Comparison of ENCODE assay signal across 8 cellular contexts in the genomic region with DNA sequence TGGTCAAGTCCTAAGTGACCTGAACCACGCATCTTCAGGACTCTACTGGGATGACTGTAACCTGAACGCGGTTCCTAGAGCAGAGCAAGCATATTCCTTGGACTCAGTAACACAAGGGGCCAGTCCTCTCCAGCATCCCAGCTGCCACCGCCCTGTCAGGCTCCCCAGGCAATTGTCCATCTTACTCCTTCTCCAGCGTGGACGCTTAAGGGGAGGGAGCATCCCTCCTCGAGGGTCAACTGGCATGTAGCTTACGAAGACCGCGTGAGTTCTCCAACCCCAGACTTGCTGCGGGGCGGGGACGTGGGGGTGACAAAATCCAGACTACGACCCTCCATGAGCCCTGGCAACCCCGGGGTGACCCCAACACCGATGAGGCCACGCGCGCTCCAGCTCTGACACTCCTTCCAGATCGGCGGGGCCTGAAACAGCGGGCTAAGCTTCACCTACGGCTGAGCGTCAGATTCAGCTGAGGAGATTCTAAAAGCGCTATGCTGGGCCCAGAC. TPM values are rescaled to one million over a fixed set of nuclear protein-coding genes. Genes with fewer than 3 reads are reported as not detected.
DNase-seq lines count a peak whose midpoint lies in the region; ATAC-seq and TF ChIP-seq lines count a peak whose summit lies in the region.

No MANE protein-coding gene starts in this region.

- peak overlapping the region; percentile 99 for H3K4me3 Mint-ChIP-seq in activated CD4-positive, alpha-beta T cell treated with anti-CD3 and anti-CD28 coated beads, Interleukin-2, amount 10 ng/mL, durations not matched to agents 24 days and 14 days

- peaks cover 34% of the 10 kb centered on the region for H3K4me1 Mint-ChIP-seq in activated CD4-positive, alpha-beta T cell treated with anti-CD3 and anti-CD28 coated beads, Interleukin-2, amount 10 ng/mL, durations not matched to agents 24 days and 14 days

- peak overlapping the region; percentile 63 for H3K27ac ChIP-seq in effector memory CD4-positive, alpha-beta T cell (ENCODE audit: insufficient read depth, low read length, poor library complexity, severe bottlenecking)
- peak overlapping the region; percentile 15 to 54 for H3K27ac ChIP-seq in aorta (ENCODE audit: low read depth in 1 of 2, low read length in 2 of 2)

- intact Hi-C loops in activated CD4-positive, alpha-beta T cell treated with anti-CD3 and anti-CD28 coated beads, Interleukin-2, amount 10 ng/mL, durations not matched to agents 24 days and 14 days (cut with micrococcal nuclease): loop anchor here (5.0 kb wide), 1 partner anchor 745 kb away; a partner anchor contains a TSS
- intact Hi-C loops in mucosa of descending colon (cut with DNase I, micrococcal nuclease): no loop called here
- intact Hi-C loops in aorta (cut with DNase I): loop anchor here in 1 of 2 donors (5.0 kb wide), 2 partner anchors 45 to 115 kb away; a partner anchor contains a TSS

- WGBS in aorta, 2 donors: 2 to 3% methylated on average over 25 of the region's 25 CpGs

- TF ChIP-seq CTCF in mucosa of descending colon (IDR thresholded peaks at IDR 0.05): no peak

- H3K36me3 Mint-ChIP-seq in activated CD4-positive, alpha-beta T cell treated with anti-CD3 and anti-CD28 coated beads, Interleukin-2, amount 10 ng/mL, durations not matched to agents 24 days and 14 days (ENCODE audit: low read depth): peaks cover 31% of the 10 kb centered on the region

- H3K9me3 Mint-ChIP-seq in activated CD4-positive, alpha-beta T cell treated with anti-CD3 and anti-CD28 coated beads, Interleukin-2, amount 10 ng/mL, durations not matched to agents 24 days and 14 days: no peaks in the 10 kb centered on the region

- H3K4me3 ChIP-seq in effector memory CD4-positive, alpha-beta T cell (ENCODE audit: insufficient read depth, low read depth, low read length, poor library complexity, severe bottlenecking): peak overlapping the region; percentile 86
- H3K4me3 ChIP-seq in mucosa of descending colon (peak overlapping the region; percentile 51), aorta (ENCODE audit: low read length in 2 of 2) (peak overlapping the region; percentile 36 to 45)

- H3K9me3 ChIP-seq in effector memory CD4-positive, alpha-beta T cell (ENCODE audit: control insufficient read depth, low read length): no peaks in the 10 kb centered on the region
- H3K9me3 ChIP-seq in mucosa of descending colon (no peaks in the 10 kb centered on the region), aorta (ENCODE audit: control insufficient read depth, low read length) (no peaks in the 10 kb centered on the region)

- H3K27me3 ChIP-seq in effector memory CD4-positive, alpha-beta T cell (replicated peaks; ENCODE audit: control insufficient read depth, insufficient read depth, low read length, poor library complexity, severe bottlenecking): no peaks in the 10 kb centered on the region
- H3K27me3 ChIP-seq in aorta (ENCODE audit: control insufficient read depth in 1 of 2, insufficient read depth in 2 of 2, low read length in 1 of 2): no peaks in the 10 kb centered on the region

- peaks cover 11% of the 10 kb centered on the region for H3K4me1 ChIP-seq in effector memory CD4-positive, alpha-beta T cell (ENCODE audit: control insufficient read depth, insufficient read depth, low read length, poor library complexity, severe bottlenecking)
- H3K4me1 ChIP-seq in mucosa of descending colon (ENCODE audit: low read depth) (peaks cover 9% of the 10 kb centered on the region), aorta (ENCODE audit: control insufficient read depth in 1 of 2, insufficient read depth in 2 of 2, low read length in 2 of 2) (no peaks in the 10 kb centered on the region)

- no peak for DNase-seq in activated CD4-positive, alpha-beta T cell treated with anti-CD3 and anti-CD28 coated beads, Interleukin-2, amount 10 ng/mL, durations not matched to agents 24 days and 14 days
- no peak for DNase-seq in activated CD4-positive, alpha-beta T cell treated with anti-CD3 and anti-CD28 coated beads, Interleukin-2, amount 50 U/mL, for 1 hour
- DNase-seq in RPMI7951 (ENCODE audit: low read depth): peak; percentile 51
- no peak for DNase-seq in effector memory CD4-positive, alpha-beta T cell
- DNase-seq in mucosa of descending colon: no peak
- DNase-seq in aorta: no peak

- ATAC-seq in HG03097 (IDR thresholded peaks at IDR 0.05; ENCODE audit: low FRiP score, unreplicated experiment) (peak; percentile 3), mucosa of descending colon (peak; percentile 4), aorta (ENCODE audit: low FRiP score) (peak; percentile 34), GM19324 (IDR thresholded peaks at IDR 0.05; ENCODE audit: low FRiP score, unreplicated experiment) (no peak)

- peak overlapping the region; percentile 94 for H3K27ac Mint-ChIP-seq in activated CD4-positive, alpha-beta T cell treated with anti-CD3 and anti-CD28 coated beads, Interleukin-2, amount 10 ng/mL, durations not matched to agents 24 days and 14 days

- no peaks in the 10 kb centered on the region for H3K36me3 ChIP-seq in effector memory CD4-positive, alpha-beta T cell (ENCODE audit: control insufficient read depth, insufficient read depth, low read length)
- H3K36me3 ChIP-seq in mucosa of descending colon (ENCODE audit: low read depth): no peaks in the 10 kb centered on the region
- no peaks in the 10 kb centered on the region for H3K36me3 ChIP-seq in aorta (ENCODE audit: control insufficient read depth in 1 of 2, insufficient read depth in 2 of 2, low read length in 1 of 2)

- peaks cover 2% of the 10 kb centered on the region for H3K27me3 Mint-ChIP-seq in activated CD4-positive, alpha-beta T cell treated with anti-CD3 and anti-CD28 coated beads, Interleukin-2, amount 10 ng/mL, durations not matched to agents 24 days and 14 days

RNA-seq across cellular contexts. Expression of a gene that starts 0.9 kb away (rescaled TPM):
- 246 and 249 TPM in 2 replicates for total RNA-seq in activated CD4-positive, alpha-beta T cell treated with anti-CD3 and anti-CD28 coated beads, Interleukin-2, amount 10 ng/mL, durations not matched to agents 24 days and 14 days
- total RNA-seq in RPMI7951 (2014; rRNA removed; shearing (Covaris generic)): 39.2 and 46.5 TPM in 2 replicates
- total RNA-seq in mucosa of descending colon (10 to 100 TPM; 35.9 to 73.3 (median 37.3) TPM), aorta (10 to 100 TPM; 39.4 to 44.6 TPM)
- polyA plus RNA-seq in aorta: 10 to 100 TPM; 12.0 to 28.9 TPM
